ENCODE assay signal across 11 cellular contexts in the genomic region with DNA sequence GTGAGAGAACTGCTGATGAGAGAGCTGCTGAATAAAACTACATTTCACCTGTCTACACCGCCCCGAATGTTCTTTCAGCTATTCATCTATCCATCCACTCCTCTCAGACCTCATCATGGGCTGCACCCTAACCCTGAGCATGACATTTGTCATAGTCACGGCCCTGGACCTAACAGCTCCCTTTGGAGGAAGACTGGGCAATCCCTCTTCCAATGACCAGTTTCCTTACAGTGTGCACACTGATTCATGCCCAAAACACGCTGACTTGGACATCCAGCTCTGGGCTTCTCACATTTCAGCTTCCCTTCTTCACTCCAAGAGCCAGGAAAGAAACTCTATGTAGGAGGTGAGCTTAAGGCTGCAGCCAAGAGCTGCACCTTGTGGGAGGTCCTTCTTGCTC. TPM values are rescaled to one million over a fixed set of nuclear protein-coding genes. Genes with fewer than 3 reads are reported as not detected.
DNase-seq lines count a peak whose midpoint lies in the region; ATAC-seq and TF ChIP-seq lines count a peak whose summit lies in the region.
"Had no signal": no experiment of that assay in that cellular context is flagged by ENCODE, and none has a peak within 500 bp of the region (broad histone marks: within the 10 kb centered on the region; RNA-seq: fewer than 3 reads in every experiment).

No MANE protein-coding gene starts in this region.

- H3K4me1 ChIP-seq in ACC112 (ENCODE audit: control insufficient read depth, insufficient read depth, low read length, unreplicated experiment) (peaks cover 34% of the 10 kb centered on the region), hepatocyte (ENCODE audit: insufficient read depth) (peaks cover 1% of the 10 kb centered on the region)

- 84% methylated on average over 4 of the region's 4 CpGs for WGBS in hepatocyte (ENCODE audit: low lambda C conversion rate, missing lambda C conversion rate)

- H4K20me1 ChIP-seq in hepatocyte (ENCODE audit: insufficient read depth, poor library complexity, severe bottlenecking) = no peaks in the 10 kb centered on the region

- no peaks in the 10 kb centered on the region for H3K9me2 ChIP-seq in hepatocyte (replicated peaks; ENCODE audit: insufficient read depth)

- peak; percentile 86 for DNase-seq in HS-5 (ENCODE audit: low read depth)
- peak; percentile 82 for DNase-seq in astrocyte of the hippocampus (ENCODE audit: low read depth, low spot score)
- peak; percentile 93 for DNase-seq in kidney glomerular epithelial cell (lab: John Stamatoyannopoulos, UW)
- no peak for DNase-seq in activated CD4-positive, alpha-beta T cell treated with anti-CD3 and anti-CD28 coated beads, Interleukin-2, amount 50 U/mL, for 48 hours
- no peak for DNase-seq in DMS114 treated with DMSO at 0.1 percent for 48 hours (lab: John Stamatoyannopoulos, UW; ENCODE audit: unreplicated experiment)
- DNase-seq in hepatocyte (ENCODE audit: low spot score) = no peak
- DNase-seq: activated gamma-delta T cell, MM.1S had no signal

- H3K79me2 ChIP-seq in ACC112 (ENCODE audit: control insufficient read depth, insufficient read depth, low read length, unreplicated experiment) = peaks cover 67% of the 10 kb centered on the region
- H3K79me2 ChIP-seq in hepatocyte = peaks cover 5% of the 10 kb centered on the region

- no peaks in the 10 kb centered on the region for H3K9me3 ChIP-seq in hepatocyte (ENCODE audit: low read depth)

- H3K4me2 ChIP-seq in hepatocyte = no peak overlapping the region
- H3K4me2 ChIP-seq: GM23338 had no signal

- H3K4me3 ChIP-seq in ACC112 (ENCODE audit: low read depth, low read length) (peak overlapping the region; percentile 23; the same call in 1 of the 2 replicates), hepatocyte (no peak overlapping the region)
- H3K4me3 ChIP-seq: GM23338 had no signal

- no peak overlapping the region for H2AFZ ChIP-seq in ACC112 (ENCODE audit: low read length, unreplicated experiment)
- H2AFZ ChIP-seq in hepatocyte = no peak overlapping the region
- H2AFZ ChIP-seq: GM23338 had no signal

- H3K27ac ChIP-seq in ACC112 (ENCODE audit: low read depth, low read length) (peak overlapping the region; percentile 34; the same call in 1 of the 2 replicates), hepatocyte (no peak overlapping the region)

- TF ChIP-seq CTCF in hepatocyte (IDR thresholded peaks at IDR 0.05; ENCODE audit: poor library complexity) = no peak

- H3K27me3 ChIP-seq in ACC112 (ENCODE audit: insufficient read depth, low read length) (no peaks in the 10 kb centered on the region), hepatocyte (no peaks in the 10 kb centered on the region)

- no peak for ATAC-seq in HG02885 (IDR thresholded peaks at IDR 0.05; ENCODE audit: poor library complexity, unreplicated experiment)
- ATAC-seq: GM23338 had no signal

- H3K36me3 ChIP-seq in ACC112 (ENCODE audit: insufficient read depth, low read length) (peaks cover 9% of the 10 kb centered on the region; the same call in 1 of the 2 replicates), hepatocyte (replicated peaks; ENCODE audit: insufficient read depth, low read depth) (no peaks in the 10 kb centered on the region)

RNA-seq across cellular contexts. Expression of gene ARL4D, which starts 41.8 kb away (rescaled TPM):
- 35.3 and 35.8 TPM in 2 replicates for total RNA-seq in hepatocyte
- 93.2 and 99.9 TPM in 2 replicates for polyA plus RNA-seq in hepatocyte

Comparison
In these comparisons a context has a peak if more than half of its experiments do, and no peak if none do; other contexts are left out.
1. DNase-seq: peak in HS-5 (single experiment), astrocyte of the hippocampus (single experiment) and kidney glomerular epithelial cell (single experiment); none in activated CD4-positive, alpha-beta T cell treated with anti-CD3 and anti-CD28 coated beads, Interleukin-2, amount 50 U/mL, for 48 hours (0 of 2), DMS114 treated with DMSO at 0.1 percent for 48 hours (single experiment) and hepatocyte (single experiment).